In the genomic region with DNA sequence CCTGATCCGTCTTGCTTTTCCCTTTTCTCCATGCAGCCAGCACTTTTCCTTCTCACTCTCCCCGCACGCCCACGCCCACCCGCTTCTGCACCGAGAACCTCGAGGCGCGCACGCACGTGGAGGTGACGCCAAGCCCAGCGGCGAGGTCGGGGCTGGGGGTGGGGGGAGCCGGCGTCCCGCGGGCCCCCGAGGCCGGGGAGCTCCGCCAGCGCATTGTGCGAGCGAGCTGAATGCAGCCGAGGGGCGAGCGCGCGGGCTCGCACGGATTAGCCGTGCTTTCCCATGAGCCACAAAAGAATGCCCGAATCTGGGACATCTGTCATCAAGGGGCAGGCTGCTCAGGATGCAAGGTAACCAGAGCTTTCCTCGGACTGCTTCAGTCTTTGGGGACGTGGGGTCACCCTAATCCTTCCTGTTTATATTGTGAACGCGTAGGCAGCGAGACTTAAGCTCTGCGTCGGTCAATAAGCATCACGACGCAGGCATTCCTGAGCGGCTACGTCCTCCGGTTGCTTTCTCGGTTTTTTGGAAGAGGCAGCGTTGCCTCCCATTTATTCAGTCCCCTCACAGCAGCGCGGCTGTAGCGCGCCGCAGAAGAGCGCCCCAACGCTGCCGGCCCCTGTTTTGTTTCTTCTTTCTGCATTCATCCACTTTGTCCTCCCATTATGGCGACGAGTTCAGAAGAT, we compare ENCODE assay signal across 8 cellular contexts.
A peak's percentile ranks its signal among the peaks of the same experiment; 100 is the strongest.
DNase-seq lines count a peak whose midpoint lies in the region; ATAC-seq, FAIRE-seq and TF ChIP-seq lines count a peak whose summit lies in the region.

No MANE protein-coding gene starts in this region.

- 1 to 2% (median 1%) methylated on average over 25 to 58 of the region's 58 CpGs for WGBS in adrenal gland, 4 donors
- WGBS in heart right ventricle, 2 donors: 1% methylated on average over 57 to 58 of the region's 58 CpGs

- DNase-seq in GM12892 (ENCODE audit: insufficient read length) (peak; percentile 24), NCI-H524 treated with DMSO at 0.1 percent for 48 hours (lab: John Stamatoyannopoulos, UW) (peak; percentile 75), adrenal gland (peak; percentile 21 to 68 (median 49)), heart right ventricle (peak; percentile 9 to 17), osteoblast (ENCODE audit: insufficient read length, low spot score, missing footprints) (peak; percentile 95), NCI-H128 (lab: John Stamatoyannopoulos, UW; ENCODE audit: unreplicated experiment) (no peak), GOT3 (lab: John Stamatoyannopoulos, UW) (no peak)

- ATAC-seq in heart right ventricle (peak; percentile 59 to 91 (median 84)), HG02973 (IDR thresholded peaks at IDR 0.05; ENCODE audit: unreplicated experiment) (no peak)

- H3K4me1 ChIP-seq in adrenal gland (replicated peaks in 1 of 2) (peaks cover 10 to 13% of the 10 kb centered on the region in 2 donors), heart right ventricle (peaks cover 0 to 16% (median 9%) of the 10 kb centered on the region in 9 donors), osteoblast (ENCODE audit: insufficient read depth, low read length) (peaks cover 16% of the 10 kb centered on the region)

- H3K27ac ChIP-seq in adrenal gland (peak overlapping the region in 2 of 5 donors; percentile 7 to 27), heart right ventricle (peak overlapping the region in 6 of 10 donors; percentile 5 to 39 (median 15)), osteoblast (ENCODE audit: low read depth, low read length) (peak overlapping the region; percentile 71)

- peak overlapping the region in 2 of 4 donors; percentile 41 to 54 for H3K4me3 ChIP-seq in adrenal gland
- H3K4me3 ChIP-seq in heart right ventricle: peak overlapping the region; percentile 22 to 67 (median 53)
- H3K4me3 ChIP-seq in osteoblast (ENCODE audit: insufficient read depth, low read length): peak overlapping the region; percentile 73

- no peak for FAIRE-seq in GM12892 (lab: Jason Lieb, UNC)

- intact Hi-C loops in adrenal gland (cut with DNase I) (no loop called here), heart right ventricle (cut with DNase I) (no loop called here)

- no peak for TF ChIP-seq POLR2A in GM12892 (IDR thresholded peaks at IDR 0.05; ENCODE audit: low read depth, low read length)
- peak in 1 of 2 donors; percentile 49 for TF ChIP-seq POLR2A in adrenal gland (IDR thresholded peaks at IDR 0.05)

- H3K9me3 ChIP-seq in adrenal gland (replicated peaks in 1 of 3) (no peaks in the 10 kb centered on the region), heart right ventricle (no peaks in the 10 kb centered on the region), osteoblast (ENCODE audit: low read depth, low read length) (no peaks in the 10 kb centered on the region)

- peak overlapping the region; percentile 94 for H3K4me2 ChIP-seq in osteoblast (ENCODE audit: insufficient read depth, low read length)

- H3K27me3 ChIP-seq in adrenal gland (peaks cover 9% of the 10 kb centered on the region), heart right ventricle (peaks cover 0 to 48% (median 30%) of the 10 kb centered on the region in 7 donors), osteoblast (ENCODE audit: insufficient read depth, low read length) (no peaks in the 10 kb centered on the region)

- H3K36me3 ChIP-seq in adrenal gland (replicated peaks in 1 of 2) (no peaks in the 10 kb centered on the region), heart right ventricle (no peaks in the 10 kb centered on the region), osteoblast (ENCODE audit: insufficient read depth, low read length) (no peaks in the 10 kb centered on the region)

- peak overlapping the region; percentile 89 for H2AFZ ChIP-seq in osteoblast (ENCODE audit: low read length)

- H3K79me2 ChIP-seq in osteoblast (ENCODE audit: insufficient read depth, low read length): no peaks in the 10 kb centered on the region

- TF ChIP-seq CTCF in adrenal gland (IDR thresholded peaks at IDR 0.05) (no peak), heart right ventricle (IDR thresholded peaks at IDR 0.05) (peak in 3 of 9 donors; percentile 5 to 34 (median 18)), osteoblast (IDR thresholded peaks at IDR 0.05; ENCODE audit: extremely low read depth, low read depth, low read length) (no peak)

- H4K20me1 ChIP-seq in osteoblast (ENCODE audit: insufficient read depth, low read length): no peaks in the 10 kb centered on the region

Comparison
In these comparisons a context has a peak if more than half of its experiments do, and no peak if none do; other contexts are left out.
1. DNase-seq: peak in GM12892 (single experiment), NCI-H524 treated with DMSO at 0.1 percent for 48 hours (single experiment), adrenal gland (7 of 7), heart right ventricle (2 of 2) and osteoblast (single experiment); none in NCI-H128 (single experiment) and GOT3 (single experiment).